8 cellular contexts compared by ENCODE assay signal in genomic region chr1:77683142-77683835, GRCh38. TPM values are rescaled to one million over a fixed set of nuclear protein-coding genes. Genes with fewer than 3 reads are reported as not detected.
DNase-seq lines count a peak whose midpoint lies in the region; ATAC-seq and TF ChIP-seq lines count a peak whose summit lies in the region.

No MANE protein-coding gene starts in this region.

- H3K27me3 Mint-ChIP-seq in chondrocyte (ENCODE audit: low read depth), result no peaks in the 10 kb centered on the region

- peak; percentile 82 for ATAC-seq in HG03432 (IDR thresholded peaks at IDR 0.05; ENCODE audit: unreplicated experiment)

- no peaks in the 10 kb centered on the region for H3K9me3 ChIP-seq in BE2C

- peak overlapping the region; percentile 85 for H3K4me3 Mint-ChIP-seq in chondrocyte (ENCODE audit: unreplicated experiment)

- TF ChIP-seq POLR2A in GM19193 (IDR thresholded peaks at IDR 0.05; ENCODE audit: extremely low read depth, insufficient read depth, insufficient read length), result peak; percentile 81

- DNase-seq in BE2C (peak; percentile 91), NCI-H446 treated with DMSO at 0.1 percent for 48 hours (lab: John Stamatoyannopoulos, UW) (peak; percentile 94), chondrocyte (ENCODE audit: low spot score) (peak; percentile 99)
- DNase-seq in activated CD4-positive, alpha-beta T cell treated with anti-CD3 and anti-CD28 coated beads for 1 hour, result peak; percentile 84
- DNase-seq in stimulated activated CD4-positive, alpha-beta T cell treated with anti-CD3 and anti-CD28 coated beads, Interleukin-1b, Interleukin-23, amount 100 ng/mL, for 24 hours (ENCODE audit: low read depth in 4 of 4, low spot score in 1 of 4), result peak; percentile 68 to 87 (median 83)

- no peaks in the 10 kb centered on the region for H3K4me1 ChIP-seq in BE2C

- no peaks in the 10 kb centered on the region for H3K36me3 ChIP-seq in BE2C

- H3K27ac Mint-ChIP-seq in chondrocyte (ENCODE audit: unreplicated experiment), result peak overlapping the region; percentile 99

- H3K4me1 Mint-ChIP-seq in chondrocyte (ENCODE audit: low read depth), result peaks cover 47% of the 10 kb centered on the region

- no peaks in the 10 kb centered on the region for H3K36me3 Mint-ChIP-seq in chondrocyte (ENCODE audit: low read depth)

- peak overlapping the region; percentile 94 for H3K27ac ChIP-seq in layer of hippocampus (ENCODE audit: low read depth, low read length)

- H3K4me3 ChIP-seq in BE2C (ENCODE audit: low read depth, low read length), result peak overlapping the region; percentile 92

- peak; percentile 51 for TF ChIP-seq CTCF in BE2C (IDR thresholded peaks at IDR 0.05; ENCODE audit: low read depth, low read length)
- TF ChIP-seq CTCF in chondrocyte (IDR thresholded peaks at IDR 0.05), result peak; percentile 94

- H3K27me3 ChIP-seq in BE2C (no peaks in the 10 kb centered on the region), layer of hippocampus (ENCODE audit: control insufficient read depth, insufficient read depth, low read length) (no peaks in the 10 kb centered on the region)

- H3K9me3 Mint-ChIP-seq in chondrocyte (ENCODE audit: low read depth), result no peaks in the 10 kb centered on the region

RNA-seq across cellular contexts. Expression of gene ZZZ3, which starts 0.8 kb away (rescaled TPM):
- polyA plus RNA-seq in BE2C (2012; ENCODE audit: insufficient read depth, insufficient read length, low read depth), result 15.6 TPM
- total RNA-seq in chondrocyte, result 34.6 to 42.0 TPM (median 41.1 TPM) in 3 replicates

Comparison
In these comparisons a context has a peak if more than half of its experiments do, and no peak if none do; other contexts are left out.
1. Peak in every context shown above with its lines: DNase-seq, ATAC-seq, H3K4me3 ChIP-seq and H3K27ac ChIP-seq.